In genomic region chr19:1220452-1221037, GRCh38 we compare ENCODE assay signal across 19 cellular contexts. TPM values are rescaled to one million over a fixed set of nuclear protein-coding genes. Genes with fewer than 3 reads are reported as not detected.
DNase-seq lines count a peak whose midpoint lies in the region; ATAC-seq, FAIRE-seq and TF ChIP-seq lines count a peak whose summit lies in the region.
"Had no signal": no experiment of that assay in that cellular context is flagged by ENCODE, and none has a peak within 500 bp of the region (broad histone marks: within the 10 kb centered on the region; RNA-seq: fewer than 3 reads in every experiment).

No MANE protein-coding gene starts in this region.

- H3K27me3 ChIP-seq in GM06990 (replicated peaks; ENCODE audit: control insufficient read depth, insufficient read depth, low read length) (no peaks in the 10 kb centered on the region), astrocyte (ENCODE audit: insufficient read depth, low read length) (no peaks in the 10 kb centered on the region), psoas muscle (ENCODE audit: insufficient read depth in 3 of 3, low read length in 2 of 3) (no peaks in the 10 kb centered on the region), A673 (replicated peaks; ENCODE audit: insufficient read depth, low read depth, low read length, poor library complexity) (no peaks in the 10 kb centered on the region), Peyer's patch (no peaks in the 10 kb centered on the region)
- H3K27me3 ChIP-seq: pancreas, suprapubic skin had no signal

- H3K4me3 ChIP-seq in GM06990 (replicated peaks; ENCODE audit: low read depth, low read length) (no peak overlapping the region), astrocyte (ENCODE audit: insufficient read depth, low read depth, low read length) (no peak overlapping the region), psoas muscle (no peak overlapping the region), A673 (ENCODE audit: low read depth, low read length, poor library complexity, severe bottlenecking) (no peak overlapping the region), Peyer's patch (no peak overlapping the region)
- H3K4me3 ChIP-seq: lung, pancreas, skin epidermis, suprapubic skin had no signal

- H3K4me1 ChIP-seq in astrocyte (ENCODE audit: insufficient read depth, low read length) (peaks cover 14% of the 10 kb centered on the region), psoas muscle (peaks cover 72% of the 10 kb centered on the region), A673 (ENCODE audit: insufficient read depth, low read length, poor library complexity, severe bottlenecking) (no peaks in the 10 kb centered on the region), Peyer's patch (peaks cover 0 to 28% (median 0%) of the 10 kb centered on the region in 4 donors)

- POLR2A ChIA-PET in A673 (lab: Charles Lee; ENCODE audit: low non-redundant PET), result no interaction called here

- intact Hi-C loops in psoas muscle (cut with DNase I), result loop anchor here (1.0 to 2.0 kb wide), 2 partner anchors 18 to 20 kb away; partner anchors contain the start of gene CBARP (in 1 of the 2)
- intact Hi-C loops in A673 (cut with micrococcal nuclease; ENCODE audit: unreplicated experiment), result no loop called here

- H3K36me3 ChIP-seq in GM06990 (ENCODE audit: control insufficient read depth, insufficient read depth, low read length) (peaks cover 22% of the 10 kb centered on the region), astrocyte (ENCODE audit: insufficient read depth, low read length) (no peaks in the 10 kb centered on the region), psoas muscle (ENCODE audit: insufficient read depth in 1 of 2, low read depth in 1 of 2) (peaks cover 0 to 52% of the 10 kb centered on the region in 2 donors), A673 (ENCODE audit: insufficient read depth, low read length, poor library complexity, severe bottlenecking) (peaks cover 28% of the 10 kb centered on the region), Peyer's patch (peaks cover 0 to 55% (median 0%) of the 10 kb centered on the region in 3 donors)

- TF ChIP-seq POLR2A in Peyer's patch (IDR thresholded peaks at IDR 0.05), result no peak

- H3K9ac ChIP-seq in astrocyte (ENCODE audit: low read length), result no peak overlapping the region

- DNase-seq in GM06990 (ENCODE audit: extremely low read depth, insufficient read length), result no peak
- peak; percentile 39 for DNase-seq in NCI-H1694 treated with DMSO at 0.1 percent for 48 hours (lab: John Stamatoyannopoulos, UW)
- DNase-seq in astrocyte (ENCODE audit: low read depth), result no peak
- DNase-seq in psoas muscle, result no peak
- no peak for DNase-seq in A673 (ENCODE audit: low spot score)
- no peak for DNase-seq in Peyer's patch
- DNase-seq in globus pallidus (ENCODE audit: low spot score), result no peak
- DNase-seq: DMS153; effector CD4-positive, alpha-beta T cell; head of caudate nucleus; NCI-H1436 treated with DMSO at 0.1 percent for 48 hours; NCI-H2227 treated with DMSO at 0.1 percent for 48 hours had no signal

- no peaks in the 10 kb centered on the region for H3K36me3 Mint-ChIP-seq in astrocyte (ENCODE audit: low read depth, unreplicated experiment)
- H3K36me3 Mint-ChIP-seq: activated naive CD8-positive, alpha-beta T cell had no signal

- no peak for FAIRE-seq in astrocyte (lab: Jason Lieb, UNC)
- FAIRE-seq: pancreas had no signal

- H2AFZ ChIP-seq in astrocyte (ENCODE audit: low read depth, low read length), result no peak overlapping the region

- BruUV-seq in A673 (replicated peaks; lab: Mats Ljungman, UMichigan), result no TSS peak

- TF ChIP-seq CTCF in GM06990 (IDR thresholded peaks at IDR 0.05; ENCODE audit: insufficient read depth, low read length, poor library complexity, severe bottlenecking) (peak; percentile 52), astrocyte (IDR thresholded peaks at IDR 0.05; ENCODE audit: insufficient read depth, low read depth, low read length) (peak; percentile 3), psoas muscle (IDR thresholded peaks at IDR 0.05) (no peak), A673 (conservative IDR thresholded peaks at IDR 0.05; ENCODE audit: low read depth, low read length) (no peak), Peyer's patch (IDR thresholded peaks at IDR 0.05) (no peak)

- H3K27ac Mint-ChIP-seq in astrocyte (ENCODE audit: unreplicated experiment), result no peak overlapping the region
- H3K27ac Mint-ChIP-seq: activated naive CD8-positive, alpha-beta T cell had no signal

- no peak overlapping the region for H3K27ac ChIP-seq in astrocyte (ENCODE audit: low read depth, low read length)
- H3K27ac ChIP-seq in psoas muscle, result peak overlapping the region; percentile 99
- no peak overlapping the region for H3K27ac ChIP-seq in A673 (ENCODE audit: low read depth, low read length, poor library complexity, severe bottlenecking)
- H3K27ac ChIP-seq in Peyer's patch, result no peak overlapping the region
- H3K27ac ChIP-seq: C4-2B, pancreas, suprapubic skin had no signal

- peaks cover 9% of the 10 kb centered on the region for H3K4me1 Mint-ChIP-seq in astrocyte (ENCODE audit: low read depth, unreplicated experiment)

- 76 to 85% (median 77%) methylated on average over 33 to 38 of the region's 38 CpGs for WGBS in psoas muscle, 3 donors

- no peaks in the 10 kb centered on the region for H3K9me3 Mint-ChIP-seq in astrocyte (ENCODE audit: unreplicated experiment)

- CTCF ChIA-PET in A673 (lab: Charles Lee), result interaction anchor here (0.6 kb wide), 1 partner anchor 88 kb away, joined by 3 read pairs; no protein-coding TSS in a partner anchor

- no peak overlapping the region for H3K4me2 ChIP-seq in astrocyte (ENCODE audit: low read length)

- H3K4me3 Mint-ChIP-seq in astrocyte (ENCODE audit: unreplicated experiment), result no peak overlapping the region
- H3K4me3 Mint-ChIP-seq: activated naive CD8-positive, alpha-beta T cell had no signal

- peaks cover 85% of the 10 kb centered on the region for H4K20me1 ChIP-seq in astrocyte (ENCODE audit: insufficient read depth, low read length)

- peaks cover 41% of the 10 kb centered on the region for H3K79me2 ChIP-seq in astrocyte (ENCODE audit: insufficient read depth, low read length)

- ATAC-seq in psoas muscle, result no peak
- ATAC-seq: esophagus mucosa had no signal

- no peaks in the 10 kb centered on the region for H3K9me3 ChIP-seq in astrocyte (ENCODE audit: insufficient read depth, low read depth, low read length)
- H3K9me3 ChIP-seq in psoas muscle, result no peaks in the 10 kb centered on the region
- H3K9me3 ChIP-seq in A673 (ENCODE audit: low read depth, low read length, poor library complexity, severe bottlenecking), result no peaks in the 10 kb centered on the region
- no peaks in the 10 kb centered on the region for H3K9me3 ChIP-seq in Peyer's patch
- H3K9me3 ChIP-seq: pancreas, suprapubic skin had no signal

- H3K27me3 Mint-ChIP-seq in astrocyte (ENCODE audit: low read depth, unreplicated experiment), result no peaks in the 10 kb centered on the region
- H3K27me3 Mint-ChIP-seq: activated naive CD8-positive, alpha-beta T cell had no signal

RNA-seq across cellular contexts. Expression of gene STK11, which starts 15.0 kb away (rescaled TPM):
- total RNA-seq in astrocyte, result 61.6 and 67.9 TPM in 2 replicates
- total RNA-seq in psoas muscle, result 10 to 100 TPM; 83.5 to 95.0 (median 88.3) TPM
- polyA plus RNA-seq in psoas muscle, result 100 to 1,000 TPM in 1 of 3 donors, 10 to 100 TPM in 2; 64.9 to 133 (median 83.4) TPM
- total RNA-seq in A673 (2021), result 64.9 and 73.2 TPM in 2 replicates
- 100 to 1,000 TPM in 3 of 4 donors, 10 to 100 TPM in 1; 98.4 to 135 (median 117) TPM for total RNA-seq in Peyer's patch

RNA-seq across cellular contexts. Expression of gene CBARP, which starts 17.3 kb away (rescaled TPM):
- total RNA-seq in astrocyte, result 18.8 and 19.8 TPM in 2 replicates
- 1 to 10 TPM in 2 of 4 donors, under 1 TPM in 2; 0.41 to 4.0 (median 1.5) TPM for total RNA-seq in psoas muscle
- polyA plus RNA-seq in psoas muscle, result 10 to 100 TPM in 1 of 3 donors, under 1 TPM in 2; 0.75 to 19.0 (median 0.88) TPM
- 13.3 and 15.0 TPM in 2 replicates for total RNA-seq in A673 (2021)
- 1 to 10 TPM in 1 of 4 donors, not detected in 3; 1.9 TPM for total RNA-seq in Peyer's patch

RNA-seq across cellular contexts. Expression of gene ATP5F1D, which starts 21.0 kb away (rescaled TPM):
- total RNA-seq in astrocyte, result 154 and 170 TPM in 2 replicates
- total RNA-seq in psoas muscle, result 100 to 1,000 TPM; 362 to 759 (median 472) TPM
- 100 to 1,000 TPM; 310 to 858 (median 690) TPM for polyA plus RNA-seq in psoas muscle
- 237 and 250 TPM in 2 replicates for total RNA-seq in A673 (2021)
- 100 to 1,000 TPM in 3 of 4 donors, 10 to 100 TPM in 1; 88.3 to 299 (median 206) TPM for total RNA-seq in Peyer's patch

RNA-seq across cellular contexts. Expression of gene MIDN, which starts 27.8 kb away (rescaled TPM):
- 119 and 141 TPM in 2 replicates for total RNA-seq in astrocyte
- 100 to 1,000 TPM in 3 of 4 donors, 10 to 100 TPM in 1; 84.7 to 331 (median 217) TPM for total RNA-seq in psoas muscle
- 100 to 1,000 TPM in 1 of 3 donors, 10 to 100 TPM in 2; 29.2 to 147 (median 36.4) TPM for polyA plus RNA-seq in psoas muscle
- 156 and 169 TPM in 2 replicates for total RNA-seq in A673 (2021)
- 100 to 1,000 TPM in 1 of 4 donors, 10 to 100 TPM in 3; 34.7 to 205 (median 98.9) TPM for total RNA-seq in Peyer's patch

RNA-seq across cellular contexts. Expression of gene SBNO2, which starts 46.5 kb away (rescaled TPM):
- total RNA-seq in astrocyte (39.3 and 43.2 TPM in 2 replicates), psoas muscle (100 to 1,000 TPM in 1 of 4 donors, 10 to 100 TPM in 3; 20.9 to 138 (median 76.9) TPM), A673 (2021) (46.9 and 51.8 TPM in 2 replicates), Peyer's patch (10 to 100 TPM; 26.4 to 71.0 (median 57.8) TPM)
- 10 to 100 TPM; 18.5 to 47.2 (median 20.2) TPM for polyA plus RNA-seq in psoas muscle

Comparison
In these comparisons a context has a peak if more than half of its experiments do, and no peak if none do; other contexts are left out.
1. CTCF ChIP-seq: peak in GM06990 (single experiment) and astrocyte (single experiment); none in psoas muscle (single experiment), A673 (single experiment) and Peyer's patch (0 of 6).